ENCODE assay signal across 1 cellular context in the genomic region with DNA sequence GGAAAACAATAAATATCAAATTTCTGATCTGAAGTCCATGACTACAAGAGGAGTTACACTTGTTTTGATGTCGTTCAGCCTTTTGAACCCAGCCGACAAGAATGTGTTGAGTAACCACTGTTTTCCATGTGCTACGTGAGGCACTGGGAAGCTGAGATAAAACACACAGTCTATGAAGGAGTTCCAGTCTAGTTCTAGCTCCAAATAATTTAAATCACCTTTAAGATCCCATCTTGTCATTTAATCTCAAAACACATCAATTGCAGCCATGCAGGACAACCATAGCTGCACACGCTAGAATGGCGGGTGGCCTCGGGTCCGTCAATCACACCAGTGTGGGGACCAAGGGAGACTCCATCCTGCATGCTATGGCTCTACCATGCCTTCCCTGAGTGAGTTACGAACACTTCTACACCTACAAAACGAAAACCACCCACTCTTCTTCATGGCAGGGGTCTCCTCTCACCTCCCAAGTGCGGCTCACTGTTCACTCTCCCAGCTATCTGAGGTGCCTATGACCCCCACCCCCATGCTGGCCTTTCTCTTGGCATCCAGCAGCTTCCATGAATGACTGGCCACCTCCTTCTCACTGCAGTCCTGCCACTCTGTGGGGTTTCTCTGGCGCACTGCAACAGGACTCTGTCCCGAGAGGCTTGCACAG.
A peak's percentile ranks its signal among the peaks of the same experiment; 100 is the strongest.
TF ChIP-seq lines count a peak whose summit lies in the region.

No MANE protein-coding gene starts in this region.

TF ChIP-seq in HepG2, 621 proteins besides CTCF, POLR2A, EP300 and RAD21 (continues in another document):
- TF ChIP-seq CREM (IDR thresholded peaks at IDR 0.05) (peak; percentile 49; the same call in 1 of the 2 replicates), CREM (CRISPR knock-in tag; IDR thresholded peaks at IDR 0.05) (no peak), NCOA2 (CRISPR knock-in tag; IDR thresholded peaks at IDR 0.05) (peak; percentile 73; the same call in 1 of the 2 replicates), ZNF296 (CRISPR knock-in tag; conservative IDR thresholded peaks at IDR 0.05) (no peak), ZNF562 (CRISPR knock-in tag; IDR thresholded peaks at IDR 0.05; ENCODE audit: borderline replicate concordance) (no peak), ZBTB3 (CRISPR knock-in tag; IDR thresholded peaks at IDR 0.05; ENCODE audit: borderline replicate concordance, low read depth) (no peak), NCOR1 (IDR thresholded peaks at IDR 0.05; ENCODE audit: borderline replicate concordance, low read length) (peak; percentile 58; the same call in 1 of the 2 replicates), TBX2 (CRISPR knock-in tag; IDR thresholded peaks at IDR 0.05; ENCODE audit: borderline replicate concordance) (0 out of 2 replicates have a peak, but pooled peaks have one; percentile 35), ZNF644 (CRISPR knock-in tag; IDR thresholded peaks at IDR 0.05; ENCODE audit: low read depth) (peak; percentile 87), KLF16 (CRISPR knock-in tag; IDR thresholded peaks at IDR 0.05) (0 out of 4 replicates have a peak, but pooled peaks of 1 of the 2 experiments have one; percentile 32), RXRB (CRISPR knock-in tag; IDR thresholded peaks at IDR 0.05; ENCODE audit: borderline replicate concordance) (peak; percentile 58), KAT8 (CRISPR knock-in tag; IDR thresholded peaks at IDR 0.05) (0 out of 2 replicates have a peak, but pooled peaks have one; percentile 22), GATA4 (IDR thresholded peaks at IDR 0.05; ENCODE audit: borderline replicate concordance, low read depth) (peak; percentile 46; the same call in 1 of the 2 replicates), ZNF570 (CRISPR knock-in tag; IDR thresholded peaks at IDR 0.05; ENCODE audit: borderline replicate concordance) (no peak), CENPT (CRISPR knock-in tag; IDR thresholded peaks at IDR 0.05; ENCODE audit: low read depth) (no peak), GATAD2A (CRISPR knock-in tag; IDR thresholded peaks at IDR 0.05) (peak; percentile 80), SIN3B (IDR thresholded peaks at IDR 0.05; ENCODE audit: low read length) (no peak), ZBTB20 (CRISPR knock-in tag; IDR thresholded peaks at IDR 0.05; ENCODE audit: borderline replicate concordance, low read depth) (peak; percentile 46; the same call in 1 of the 2 replicates), RBFOX2 (IDR thresholded peaks at IDR 0.05; ENCODE audit: low read depth, low read length) (peak; percentile 41; the same call in 1 of the 2 replicates), SRY (CRISPR knock-in tag; IDR thresholded peaks at IDR 0.05) (no peak), NR2F6 (IDR thresholded peaks at IDR 0.05) (no peak), NR2F6 (CRISPR knock-in tag; IDR thresholded peaks at IDR 0.05) (peak; percentile 59), TCF7 (IDR thresholded peaks at IDR 0.05; ENCODE audit: low read depth) (peak; percentile 97), ISL2 (CRISPR knock-in tag; IDR thresholded peaks at IDR 0.05) (no peak), GABPA (IDR thresholded peaks at IDR 0.05; ENCODE audit: low read depth, low read length) (no peak), GABPA (CRISPR knock-in tag; IDR thresholded peaks at IDR 0.05; ENCODE audit: low read depth) (peak; percentile 33; the same call in 1 of the 2 replicates), TMF1 (CRISPR knock-in tag; IDR thresholded peaks at IDR 0.05; ENCODE audit: low read depth) (no peak), FOSL2 (CRISPR knock-in tag; IDR thresholded peaks at IDR 0.05) (peak; percentile 70), LCORL (IDR thresholded peaks at IDR 0.05) (no peak), LCORL (CRISPR knock-in tag; IDR thresholded peaks at IDR 0.05) (peak; percentile 62), NR2F2 (IDR thresholded peaks at IDR 0.05; ENCODE audit: borderline replicate concordance, low read depth) (0 out of 2 replicates have a peak, but pooled peaks have one; percentile 16), SOX13 (IDR thresholded peaks at IDR 0.05) (peak; percentile 54; the same call in 1 of the 2 replicates), SOX13 (CRISPR knock-in tag; conservative IDR thresholded peaks at IDR 0.05 in 1 of 2, IDR thresholded peaks at IDR 0.05 in 1 of 2) (peak in 1 of 2 experiments; percentile 87; a peak in 2 of 4 replicates), POLR2G (IDR thresholded peaks at IDR 0.05; ENCODE audit: low read depth, low read length) (no peak)
- TF ChIP-seq, protein P1, sequence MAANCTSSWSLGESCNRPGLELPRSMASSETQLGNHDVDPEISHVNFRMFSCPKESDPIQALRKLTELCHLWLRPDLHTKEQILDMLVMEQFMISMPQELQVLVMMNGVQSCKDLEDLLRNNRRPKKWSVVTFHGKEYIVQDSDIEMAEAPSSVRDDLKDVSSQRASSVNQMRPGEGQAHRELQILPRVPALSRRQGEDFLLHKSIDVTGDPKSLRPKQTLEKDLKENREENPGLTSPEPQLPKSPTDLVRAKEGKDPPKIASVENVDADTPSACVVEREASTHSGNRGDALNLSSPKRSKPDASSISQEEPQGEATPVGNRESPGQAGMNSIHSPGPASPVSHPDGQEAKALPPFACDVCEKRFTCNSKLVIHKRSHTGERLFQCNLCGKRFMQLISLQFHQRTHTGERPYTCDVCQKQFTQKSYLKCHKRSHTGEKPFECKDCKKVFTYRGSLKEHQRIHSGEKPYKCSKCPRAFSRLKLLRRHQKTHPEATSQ (CRISPR knock-in tag; IDR thresholded peaks at IDR 0.05; ENCODE audit: borderline replicate concordance), result no peak
- TF ChIP-seq, protein P2, sequence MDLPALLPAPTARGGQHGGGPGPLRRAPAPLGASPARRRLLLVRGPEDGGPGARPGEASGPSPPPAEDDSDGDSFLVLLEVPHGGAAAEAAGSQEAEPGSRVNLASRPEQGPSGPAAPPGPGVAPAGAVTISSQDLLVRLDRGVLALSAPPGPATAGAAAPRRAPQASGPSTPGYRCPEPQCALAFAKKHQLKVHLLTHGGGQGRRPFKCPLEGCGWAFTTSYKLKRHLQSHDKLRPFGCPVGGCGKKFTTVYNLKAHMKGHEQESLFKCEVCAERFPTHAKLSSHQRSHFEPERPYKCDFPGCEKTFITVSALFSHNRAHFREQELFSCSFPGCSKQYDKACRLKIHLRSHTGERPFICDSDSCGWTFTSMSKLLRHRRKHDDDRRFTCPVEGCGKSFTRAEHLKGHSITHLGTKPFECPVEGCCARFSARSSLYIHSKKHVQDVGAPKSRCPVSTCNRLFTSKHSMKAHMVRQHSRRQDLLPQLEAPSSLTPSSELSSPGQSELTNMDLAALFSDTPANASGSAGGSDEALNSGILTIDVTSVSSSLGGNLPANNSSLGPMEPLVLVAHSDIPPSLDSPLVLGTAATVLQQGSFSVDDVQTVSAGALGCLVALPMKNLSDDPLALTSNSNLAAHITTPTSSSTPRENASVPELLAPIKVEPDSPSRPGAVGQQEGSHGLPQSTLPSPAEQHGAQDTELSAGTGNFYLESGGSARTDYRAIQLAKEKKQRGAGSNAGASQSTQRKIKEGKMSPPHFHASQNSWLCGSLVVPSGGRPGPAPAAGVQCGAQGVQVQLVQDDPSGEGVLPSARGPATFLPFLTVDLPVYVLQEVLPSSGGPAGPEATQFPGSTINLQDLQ (CRISPR knock-in tag; IDR thresholded peaks at IDR 0.05), result no peak
- TF ChIP-seq, protein P3, sequence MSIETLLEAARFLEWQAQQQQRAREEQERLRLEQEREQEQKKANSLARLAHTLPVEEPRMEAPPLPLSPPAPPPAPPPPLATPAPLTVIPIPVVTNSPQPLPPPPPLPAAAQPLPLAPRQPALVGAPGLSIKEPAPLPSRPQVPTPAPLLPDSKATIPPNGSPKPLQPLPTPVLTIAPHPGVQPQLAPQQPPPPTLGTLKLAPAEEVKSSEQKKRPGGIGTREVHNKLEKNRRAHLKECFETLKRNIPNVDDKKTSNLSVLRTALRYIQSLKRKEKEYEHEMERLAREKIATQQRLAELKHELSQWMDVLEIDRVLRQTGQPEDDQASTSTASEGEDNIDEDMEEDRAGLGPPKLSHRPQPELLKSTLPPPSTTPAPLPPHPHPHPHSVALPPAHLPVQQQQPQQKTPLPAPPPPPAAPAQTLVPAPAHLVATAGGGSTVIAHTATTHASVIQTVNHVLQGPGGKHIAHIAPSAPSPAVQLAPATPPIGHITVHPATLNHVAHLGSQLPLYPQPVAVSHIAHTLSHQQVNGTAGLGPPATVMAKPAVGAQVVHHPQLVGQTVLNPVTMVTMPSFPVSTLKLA (IDR thresholded peaks at IDR 0.05), result no peak
- TF ChIP-seq, protein P4, sequence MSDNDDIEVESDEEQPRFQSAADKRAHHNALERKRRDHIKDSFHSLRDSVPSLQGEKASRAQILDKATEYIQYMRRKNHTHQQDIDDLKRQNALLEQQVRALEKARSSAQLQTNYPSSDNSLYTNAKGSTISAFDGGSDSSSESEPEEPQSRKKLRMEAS (IDR thresholded peaks at IDR 0.05), result peak; percentile 88
- TF ChIP-seq, protein P5, sequence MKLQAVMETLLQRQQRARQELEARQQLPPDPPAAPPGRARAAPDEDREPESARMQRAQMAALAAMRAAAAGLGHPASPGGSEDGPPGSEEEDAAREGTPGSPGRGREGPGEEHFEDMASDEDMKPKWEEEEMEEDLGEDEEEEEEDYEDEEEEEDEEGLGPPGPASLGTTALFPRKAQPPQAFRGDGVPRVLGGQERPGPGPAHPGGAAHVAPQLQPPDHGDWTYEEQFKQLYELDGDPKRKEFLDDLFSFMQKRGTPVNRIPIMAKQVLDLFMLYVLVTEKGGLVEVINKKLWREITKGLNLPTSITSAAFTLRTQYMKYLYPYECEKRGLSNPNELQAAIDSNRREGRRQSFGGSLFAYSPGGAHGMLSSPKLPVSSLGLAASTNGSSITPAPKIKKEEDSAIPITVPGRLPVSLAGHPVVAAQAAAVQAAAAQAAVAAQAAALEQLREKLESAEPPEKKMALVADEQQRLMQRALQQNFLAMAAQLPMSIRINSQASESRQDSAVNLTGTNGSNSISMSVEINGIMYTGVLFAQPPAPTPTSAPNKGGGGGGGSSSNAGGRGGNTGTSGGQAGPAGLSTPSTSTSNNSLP (IDR thresholded peaks at IDR 0.05; ENCODE audit: low read depth, low read length), result peak; percentile 70
- TF ChIP-seq, protein P6, sequence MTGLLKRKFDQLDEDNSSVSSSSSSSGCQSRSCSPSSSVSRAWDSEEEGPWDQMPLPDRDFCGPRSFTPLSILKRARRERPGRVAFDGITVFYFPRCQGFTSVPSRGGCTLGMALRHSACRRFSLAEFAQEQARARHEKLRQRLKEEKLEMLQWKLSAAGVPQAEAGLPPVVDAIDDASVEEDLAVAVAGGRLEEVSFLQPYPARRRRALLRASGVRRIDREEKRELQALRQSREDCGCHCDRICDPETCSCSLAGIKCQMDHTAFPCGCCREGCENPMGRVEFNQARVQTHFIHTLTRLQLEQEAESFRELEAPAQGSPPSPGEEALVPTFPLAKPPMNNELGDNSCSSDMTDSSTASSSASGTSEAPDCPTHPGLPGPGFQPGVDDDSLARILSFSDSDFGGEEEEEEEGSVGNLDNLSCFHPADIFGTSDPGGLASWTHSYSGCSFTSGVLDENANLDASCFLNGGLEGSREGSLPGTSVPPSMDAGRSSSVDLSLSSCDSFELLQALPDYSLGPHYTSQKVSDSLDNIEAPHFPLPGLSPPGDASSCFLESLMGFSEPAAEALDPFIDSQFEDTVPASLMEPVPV (CRISPR knock-in tag; IDR thresholded peaks at IDR 0.05), result 0 out of 2 replicates have a peak, but pooled peaks have one; percentile 22
- TF ChIP-seq, protein P7, sequence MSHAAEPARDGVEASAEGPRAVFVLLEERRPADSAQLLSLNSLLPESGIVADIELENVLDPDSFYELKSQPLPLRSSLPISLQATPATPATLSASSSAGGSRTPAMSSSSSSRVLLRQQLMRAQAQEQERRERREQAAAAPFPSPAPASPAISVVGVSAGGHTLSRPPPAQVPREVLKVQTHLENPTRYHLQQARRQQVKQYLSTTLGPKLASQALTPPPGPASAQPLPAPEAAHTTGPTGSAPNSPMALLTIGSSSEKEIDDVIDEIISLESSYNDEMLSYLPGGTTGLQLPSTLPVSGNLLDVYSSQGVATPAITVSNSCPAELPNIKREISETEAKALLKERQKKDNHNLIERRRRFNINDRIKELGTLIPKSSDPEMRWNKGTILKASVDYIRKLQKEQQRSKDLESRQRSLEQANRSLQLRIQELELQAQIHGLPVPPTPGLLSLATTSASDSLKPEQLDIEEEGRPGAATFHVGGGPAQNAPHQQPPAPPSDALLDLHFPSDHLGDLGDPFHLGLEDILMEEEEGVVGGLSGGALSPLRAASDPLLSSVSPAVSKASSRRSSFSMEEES (CRISPR knock-in tag; IDR thresholded peaks at IDR 0.05), result 0 out of 2 replicates have a peak, but pooled peaks have one; percentile 39
- TF ChIP-seq, protein P8, sequence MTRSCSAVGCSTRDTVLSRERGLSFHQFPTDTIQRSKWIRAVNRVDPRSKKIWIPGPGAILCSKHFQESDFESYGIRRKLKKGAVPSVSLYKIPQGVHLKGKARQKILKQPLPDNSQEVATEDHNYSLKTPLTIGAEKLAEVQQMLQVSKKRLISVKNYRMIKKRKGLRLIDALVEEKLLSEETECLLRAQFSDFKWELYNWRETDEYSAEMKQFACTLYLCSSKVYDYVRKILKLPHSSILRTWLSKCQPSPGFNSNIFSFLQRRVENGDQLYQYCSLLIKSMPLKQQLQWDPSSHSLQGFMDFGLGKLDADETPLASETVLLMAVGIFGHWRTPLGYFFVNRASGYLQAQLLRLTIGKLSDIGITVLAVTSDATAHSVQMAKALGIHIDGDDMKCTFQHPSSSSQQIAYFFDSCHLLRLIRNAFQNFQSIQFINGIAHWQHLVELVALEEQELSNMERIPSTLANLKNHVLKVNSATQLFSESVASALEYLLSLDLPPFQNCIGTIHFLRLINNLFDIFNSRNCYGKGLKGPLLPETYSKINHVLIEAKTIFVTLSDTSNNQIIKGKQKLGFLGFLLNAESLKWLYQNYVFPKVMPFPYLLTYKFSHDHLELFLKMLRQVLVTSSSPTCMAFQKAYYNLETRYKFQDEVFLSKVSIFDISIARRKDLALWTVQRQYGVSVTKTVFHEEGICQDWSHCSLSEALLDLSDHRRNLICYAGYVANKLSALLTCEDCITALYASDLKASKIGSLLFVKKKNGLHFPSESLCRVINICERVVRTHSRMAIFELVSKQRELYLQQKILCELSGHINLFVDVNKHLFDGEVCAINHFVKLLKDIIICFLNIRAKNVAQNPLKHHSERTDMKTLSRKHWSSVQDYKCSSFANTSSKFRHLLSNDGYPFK (CRISPR knock-in tag; IDR thresholded peaks at IDR 0.05; ENCODE audit: borderline replicate concordance), result 0 out of 2 replicates have a peak, but pooled peaks have one; percentile 35
- TF ChIP-seq, protein P9, sequence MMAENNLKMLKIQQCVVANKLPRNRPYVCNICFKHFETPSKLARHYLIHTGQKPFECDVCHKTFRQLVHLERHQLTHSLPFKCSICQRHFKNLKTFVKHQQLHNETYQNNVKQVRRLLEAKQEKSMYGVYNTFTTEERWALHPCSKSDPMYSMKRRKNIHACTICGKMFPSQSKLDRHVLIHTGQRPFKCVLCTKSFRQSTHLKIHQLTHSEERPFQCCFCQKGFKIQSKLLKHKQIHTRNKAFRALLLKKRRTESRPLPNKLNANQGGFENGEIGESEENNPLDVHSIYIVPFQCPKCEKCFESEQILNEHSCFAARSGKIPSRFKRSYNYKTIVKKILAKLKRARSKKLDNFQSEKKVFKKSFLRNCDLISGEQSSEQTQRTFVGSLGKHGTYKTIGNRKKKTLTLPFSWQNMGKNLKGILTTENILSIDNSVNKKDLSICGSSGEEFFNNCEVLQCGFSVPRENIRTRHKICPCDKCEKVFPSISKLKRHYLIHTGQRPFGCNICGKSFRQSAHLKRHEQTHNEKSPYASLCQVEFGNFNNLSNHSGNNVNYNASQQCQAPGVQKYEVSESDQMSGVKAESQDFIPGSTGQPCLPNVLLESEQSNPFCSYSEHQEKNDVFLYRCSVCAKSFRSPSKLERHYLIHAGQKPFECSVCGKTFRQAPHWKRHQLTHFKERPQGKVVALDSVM (CRISPR knock-in tag; IDR thresholded peaks at IDR 0.05), result no peak
- TF ChIP-seq, protein P10, sequence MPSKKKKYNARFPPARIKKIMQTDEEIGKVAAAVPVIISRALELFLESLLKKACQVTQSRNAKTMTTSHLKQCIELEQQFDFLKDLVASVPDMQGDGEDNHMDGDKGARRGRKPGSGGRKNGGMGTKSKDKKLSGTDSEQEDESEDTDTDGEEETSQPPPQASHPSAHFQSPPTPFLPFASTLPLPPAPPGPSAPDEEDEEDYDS (CRISPR knock-in tag; IDR thresholded peaks at IDR 0.05), result peak; percentile 59; the same call in 1 of the 2 replicates
